ENCODE assay signal across 1 cellular context in the genomic region with DNA sequence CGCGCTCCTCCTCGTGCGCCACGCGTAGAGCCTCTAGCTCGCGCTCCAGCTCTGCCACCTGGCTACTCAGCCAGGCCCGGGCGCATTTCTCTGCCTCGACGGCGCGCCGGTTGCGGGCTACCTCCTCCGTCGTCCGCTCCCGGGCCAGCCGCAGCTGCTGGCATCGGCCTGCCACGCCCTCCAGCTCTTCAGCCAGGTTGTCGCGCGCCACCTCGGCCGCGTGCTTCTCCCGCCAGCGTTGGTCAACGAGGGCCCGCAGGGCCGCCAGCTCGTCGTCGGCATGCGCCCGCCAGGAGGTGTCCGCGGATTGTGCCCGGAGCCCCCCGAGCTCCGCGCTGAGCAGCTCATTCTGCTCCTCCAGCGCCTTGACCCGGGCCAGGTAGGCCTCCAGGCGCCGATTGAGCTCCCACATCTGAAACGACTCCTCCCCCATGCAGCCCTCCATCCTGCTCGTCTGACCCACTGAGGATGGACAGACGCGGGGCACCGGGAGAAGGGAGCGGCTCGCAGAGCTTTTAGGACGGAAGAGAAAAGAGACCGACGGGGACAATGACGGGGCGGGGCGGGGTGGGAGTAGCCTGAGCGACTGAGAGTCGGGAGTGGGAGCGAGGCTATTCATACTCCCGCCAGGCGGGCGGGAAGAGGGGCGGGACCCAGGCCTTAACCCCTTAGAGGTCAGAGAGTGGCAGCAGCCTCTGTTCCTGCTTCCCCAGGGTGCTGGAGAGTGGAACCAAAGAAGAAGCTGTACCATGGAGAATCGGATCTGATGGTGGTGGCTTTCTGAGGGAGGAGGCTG.
TF ChIP-seq lines count a peak whose summit lies in the region.

A gene with protein sequence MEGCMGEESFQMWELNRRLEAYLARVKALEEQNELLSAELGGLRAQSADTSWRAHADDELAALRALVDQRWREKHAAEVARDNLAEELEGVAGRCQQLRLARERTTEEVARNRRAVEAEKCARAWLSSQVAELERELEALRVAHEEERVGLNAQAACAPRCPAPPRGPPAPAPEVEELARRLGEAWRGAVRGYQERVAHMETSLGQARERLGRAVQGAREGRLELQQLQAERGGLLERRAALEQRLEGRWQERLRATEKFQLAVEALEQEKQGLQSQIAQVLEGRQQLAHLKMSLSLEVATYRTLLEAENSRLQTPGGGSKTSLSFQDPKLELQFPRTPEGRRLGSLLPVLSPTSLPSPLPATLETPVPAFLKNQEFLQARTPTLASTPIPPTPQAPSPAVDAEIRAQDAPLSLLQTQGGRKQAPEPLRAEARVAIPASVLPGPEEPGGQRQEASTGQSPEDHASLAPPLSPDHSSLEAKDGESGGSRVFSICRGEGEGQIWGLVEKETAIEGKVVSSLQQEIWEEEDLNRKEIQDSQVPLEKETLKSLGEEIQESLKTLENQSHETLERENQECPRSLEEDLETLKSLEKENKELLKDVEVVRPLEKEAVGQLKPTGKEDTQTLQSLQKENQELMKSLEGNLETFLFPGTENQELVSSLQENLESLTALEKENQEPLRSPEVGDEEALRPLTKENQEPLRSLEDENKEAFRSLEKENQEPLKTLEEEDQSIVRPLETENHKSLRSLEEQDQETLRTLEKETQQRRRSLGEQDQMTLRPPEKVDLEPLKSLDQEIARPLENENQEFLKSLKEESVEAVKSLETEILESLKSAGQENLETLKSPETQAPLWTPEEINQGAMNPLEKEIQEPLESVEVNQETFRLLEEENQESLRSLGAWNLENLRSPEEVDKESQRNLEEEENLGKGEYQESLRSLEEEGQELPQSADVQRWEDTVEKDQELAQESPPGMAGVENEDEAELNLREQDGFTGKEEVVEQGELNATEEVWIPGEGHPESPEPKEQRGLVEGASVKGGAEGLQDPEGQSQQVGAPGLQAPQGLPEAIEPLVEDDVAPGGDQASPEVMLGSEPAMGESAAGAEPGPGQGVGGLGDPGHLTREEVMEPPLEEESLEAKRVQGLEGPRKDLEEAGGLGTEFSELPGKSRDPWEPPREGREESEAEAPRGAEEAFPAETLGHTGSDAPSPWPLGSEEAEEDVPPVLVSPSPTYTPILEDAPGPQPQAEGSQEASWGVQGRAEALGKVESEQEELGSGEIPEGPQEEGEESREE (N-terminal part only) (minus strand): TSS at position 588 of the 796 bp plus-strand sequence. CDS start 143 bp downstream, at position 445.

TF ChIP-seq in K562, 482 proteins besides CTCF, POLR2A, EP300 and RAD21 (continues in another document):
- peak in 1 of 2 experiments; percentile 40; a peak in 2 of 4 replicates for TF ChIP-seq HDAC1 (IDR thresholded peaks at IDR 0.05)
- no peak for TF ChIP-seq COPS2 (conservative IDR thresholded peaks at IDR 0.05)
- no peak for TF ChIP-seq TEAD4 (IDR thresholded peaks at IDR 0.05; ENCODE audit: low read length)
- 0 out of 2 replicates have a peak, but pooled peaks have one; percentile 54 for TF ChIP-seq TEAD4 (CRISPR knock-in tag; IDR thresholded peaks at IDR 0.05; ENCODE audit: borderline replicate concordance)
- no peak for TF ChIP-seq FOXK1 (CRISPR knock-in tag; IDR thresholded peaks at IDR 0.05; ENCODE audit: borderline replicate concordance)
- no peak for TF ChIP-seq HSF4 (CRISPR knock-in tag; IDR thresholded peaks at IDR 0.05; ENCODE audit: borderline replicate concordance)
- peak; percentile 48 for TF ChIP-seq RB1 (IDR thresholded peaks at IDR 0.05; ENCODE audit: low read depth)
- TF ChIP-seq ZNF695 (CRISPR knock-in tag; IDR thresholded peaks at IDR 0.05) = no peak
- TF ChIP-seq, protein P1, sequence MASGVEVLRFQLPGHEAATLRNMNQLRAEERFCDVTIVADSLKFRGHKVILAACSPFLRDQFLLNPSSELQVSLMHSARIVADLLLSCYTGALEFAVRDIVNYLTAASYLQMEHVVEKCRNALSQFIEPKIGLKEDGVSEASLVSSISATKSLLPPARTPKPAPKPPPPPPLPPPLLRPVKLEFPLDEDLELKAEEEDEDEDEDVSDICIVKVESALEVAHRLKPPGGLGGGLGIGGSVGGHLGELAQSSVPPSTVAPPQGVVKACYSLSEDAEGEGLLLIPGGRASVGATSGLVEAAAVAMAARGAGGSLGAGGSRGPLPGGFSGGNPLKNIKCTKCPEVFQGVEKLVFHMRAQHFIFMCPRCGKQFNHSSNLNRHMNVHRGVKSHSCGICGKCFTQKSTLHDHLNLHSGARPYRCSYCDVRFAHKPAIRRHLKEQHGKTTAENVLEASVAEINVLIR (CRISPR knock-in tag; IDR thresholded peaks at IDR 0.05) = no peak
- TF ChIP-seq KDM5B (IDR thresholded peaks at IDR 0.05; ENCODE audit: insufficient replicate concordance, low read depth, low read length) = peak; percentile 54
- no peak for TF ChIP-seq NR2C1 (IDR thresholded peaks at IDR 0.05)
- TF ChIP-seq NR2C1 (tag; IDR thresholded peaks at IDR 0.05) = no peak
- TF ChIP-seq PHF21A (IDR thresholded peaks at IDR 0.05; ENCODE audit: borderline replicate concordance, low read depth) = no peak
- 0 out of 2 replicates have a peak, but pooled peaks have one; percentile 18 for TF ChIP-seq FOXM1 (IDR thresholded peaks at IDR 0.05; ENCODE audit: low read depth)
- TF ChIP-seq FOXM1 (CRISPR knock-in tag; IDR thresholded peaks at IDR 0.05; ENCODE audit: low read depth) = no peak
- TF ChIP-seq, protein P2, sequence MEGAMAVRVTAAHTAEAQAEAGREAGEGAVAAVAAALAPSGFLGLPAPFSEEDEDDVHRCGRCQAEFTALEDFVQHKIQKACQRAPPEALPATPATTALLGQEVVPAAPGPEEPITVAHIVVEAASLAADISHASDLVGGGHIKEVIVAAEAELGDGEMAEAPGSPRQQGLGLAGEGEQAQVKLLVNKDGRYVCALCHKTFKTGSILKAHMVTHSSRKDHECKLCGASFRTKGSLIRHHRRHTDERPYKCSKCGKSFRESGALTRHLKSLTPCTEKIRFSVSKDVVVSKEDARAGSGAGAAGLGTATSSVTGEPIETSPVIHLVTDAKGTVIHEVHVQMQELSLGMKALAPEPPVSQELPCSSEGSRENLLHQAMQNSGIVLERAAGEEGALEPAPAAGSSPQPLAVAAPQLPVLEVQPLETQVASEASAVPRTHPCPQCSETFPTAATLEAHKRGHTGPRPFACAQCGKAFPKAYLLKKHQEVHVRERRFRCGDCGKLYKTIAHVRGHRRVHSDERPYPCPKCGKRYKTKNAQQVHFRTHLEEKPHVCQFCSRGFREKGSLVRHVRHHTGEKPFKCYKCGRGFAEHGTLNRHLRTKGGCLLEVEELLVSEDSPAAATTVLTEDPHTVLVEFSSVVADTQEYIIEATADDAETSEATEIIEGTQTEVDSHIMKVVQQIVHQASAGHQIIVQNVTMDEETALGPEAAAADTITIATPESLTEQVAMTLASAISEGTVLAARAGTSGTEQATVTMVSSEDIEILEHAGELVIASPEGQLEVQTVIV (CRISPR knock-in tag; IDR thresholded peaks at IDR 0.05; ENCODE audit: borderline replicate concordance) = no peak
- no peak for TF ChIP-seq ERF (CRISPR knock-in tag; IDR thresholded peaks at IDR 0.05)
- TF ChIP-seq NEUROD1 (IDR thresholded peaks at IDR 0.05; ENCODE audit: borderline replicate concordance, low read depth, low read length, partially characterized antibody) = peak; percentile 35
- TF ChIP-seq, protein P3, sequence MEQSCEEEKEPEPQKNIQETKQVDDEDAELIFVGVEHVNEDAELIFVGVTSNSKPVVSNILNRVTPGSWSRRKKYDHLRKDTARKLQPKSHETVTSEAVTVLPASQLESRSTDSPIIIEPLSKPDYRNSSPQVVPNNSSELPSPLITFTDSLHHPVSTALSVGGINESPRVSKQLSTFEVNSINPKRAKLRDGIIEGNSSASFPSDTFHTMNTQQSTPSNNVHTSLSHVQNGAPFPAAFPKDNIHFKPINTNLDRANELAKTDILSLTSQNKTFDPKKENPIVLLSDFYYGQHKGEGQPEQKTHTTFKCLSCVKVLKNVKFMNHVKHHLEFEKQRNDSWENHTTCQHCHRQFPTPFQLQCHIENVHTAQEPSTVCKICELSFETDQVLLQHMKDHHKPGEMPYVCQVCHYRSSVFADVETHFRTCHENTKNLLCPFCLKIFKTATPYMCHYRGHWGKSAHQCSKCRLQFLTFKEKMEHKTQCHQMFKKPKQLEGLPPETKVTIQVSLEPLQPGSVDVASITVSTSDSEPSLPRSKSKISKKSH (CRISPR knock-in tag; IDR thresholded peaks at IDR 0.05) = no peak
- no peak for TF ChIP-seq ARHGAP35 (IDR thresholded peaks at IDR 0.05; ENCODE audit: partially characterized antibody)
- TF ChIP-seq, protein P4, sequence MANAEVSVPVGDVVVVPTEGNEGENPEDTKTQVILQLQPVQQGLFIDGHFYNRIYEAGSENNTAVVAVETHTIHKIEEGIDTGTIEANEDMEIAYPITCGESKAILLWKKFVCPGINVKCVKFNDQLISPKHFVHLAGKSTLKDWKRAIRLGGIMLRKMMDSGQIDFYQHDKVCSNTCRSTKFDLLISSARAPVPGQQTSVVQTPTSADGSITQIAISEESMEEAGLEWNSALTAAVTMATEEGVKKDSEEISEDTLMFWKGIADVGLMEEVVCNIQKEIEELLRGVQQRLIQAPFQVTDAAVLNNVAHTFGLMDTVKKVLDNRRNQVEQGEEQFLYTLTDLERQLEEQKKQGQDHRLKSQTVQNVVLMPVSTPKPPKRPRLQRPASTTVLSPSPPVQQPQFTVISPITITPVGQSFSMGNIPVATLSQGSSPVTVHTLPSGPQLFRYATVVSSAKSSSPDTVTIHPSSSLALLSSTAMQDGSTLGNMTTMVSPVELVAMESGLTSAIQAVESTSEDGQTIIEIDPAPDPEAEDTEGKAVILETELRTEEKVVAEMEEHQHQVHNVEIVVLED (CRISPR knock-in tag; IDR thresholded peaks at IDR 0.05) = no peak
- TF ChIP-seq, protein P5, sequence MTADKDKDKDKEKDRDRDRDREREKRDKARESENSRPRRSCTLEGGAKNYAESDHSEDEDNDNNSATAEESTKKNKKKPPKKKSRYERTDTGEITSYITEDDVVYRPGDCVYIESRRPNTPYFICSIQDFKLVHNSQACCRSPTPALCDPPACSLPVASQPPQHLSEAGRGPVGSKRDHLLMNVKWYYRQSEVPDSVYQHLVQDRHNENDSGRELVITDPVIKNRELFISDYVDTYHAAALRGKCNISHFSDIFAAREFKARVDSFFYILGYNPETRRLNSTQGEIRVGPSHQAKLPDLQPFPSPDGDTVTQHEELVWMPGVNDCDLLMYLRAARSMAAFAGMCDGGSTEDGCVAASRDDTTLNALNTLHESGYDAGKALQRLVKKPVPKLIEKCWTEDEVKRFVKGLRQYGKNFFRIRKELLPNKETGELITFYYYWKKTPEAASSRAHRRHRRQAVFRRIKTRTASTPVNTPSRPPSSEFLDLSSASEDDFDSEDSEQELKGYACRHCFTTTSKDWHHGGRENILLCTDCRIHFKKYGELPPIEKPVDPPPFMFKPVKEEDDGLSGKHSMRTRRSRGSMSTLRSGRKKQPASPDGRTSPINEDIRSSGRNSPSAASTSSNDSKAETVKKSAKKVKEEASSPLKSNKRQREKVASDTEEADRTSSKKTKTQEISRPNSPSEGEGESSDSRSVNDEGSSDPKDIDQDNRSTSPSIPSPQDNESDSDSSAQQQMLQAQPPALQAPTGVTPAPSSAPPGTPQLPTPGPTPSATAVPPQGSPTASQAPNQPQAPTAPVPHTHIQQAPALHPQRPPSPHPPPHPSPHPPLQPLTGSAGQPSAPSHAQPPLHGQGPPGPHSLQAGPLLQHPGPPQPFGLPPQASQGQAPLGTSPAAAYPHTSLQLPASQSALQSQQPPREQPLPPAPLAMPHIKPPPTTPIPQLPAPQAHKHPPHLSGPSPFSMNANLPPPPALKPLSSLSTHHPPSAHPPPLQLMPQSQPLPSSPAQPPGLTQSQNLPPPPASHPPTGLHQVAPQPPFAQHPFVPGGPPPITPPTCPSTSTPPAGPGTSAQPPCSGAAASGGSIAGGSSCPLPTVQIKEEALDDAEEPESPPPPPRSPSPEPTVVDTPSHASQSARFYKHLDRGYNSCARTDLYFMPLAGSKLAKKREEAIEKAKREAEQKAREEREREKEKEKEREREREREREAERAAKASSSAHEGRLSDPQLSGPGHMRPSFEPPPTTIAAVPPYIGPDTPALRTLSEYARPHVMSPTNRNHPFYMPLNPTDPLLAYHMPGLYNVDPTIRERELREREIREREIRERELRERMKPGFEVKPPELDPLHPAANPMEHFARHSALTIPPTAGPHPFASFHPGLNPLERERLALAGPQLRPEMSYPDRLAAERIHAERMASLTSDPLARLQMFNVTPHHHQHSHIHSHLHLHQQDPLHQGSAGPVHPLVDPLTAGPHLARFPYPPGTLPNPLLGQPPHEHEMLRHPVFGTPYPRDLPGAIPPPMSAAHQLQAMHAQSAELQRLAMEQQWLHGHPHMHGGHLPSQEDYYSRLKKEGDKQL (CRISPR knock-in tag; IDR thresholded peaks at IDR 0.05; ENCODE audit: borderline replicate concordance) = no peak
- no peak for TF ChIP-seq JUN (IDR thresholded peaks at IDR 0.05; ENCODE audit: borderline replicate concordance, low read depth, low read length)
- TF ChIP-seq JUN (CRISPR knock-in tag; IDR thresholded peaks at IDR 0.05; ENCODE audit: borderline replicate concordance) = peak; percentile 55; the same call in 1 of the 2 replicates
- no peak for TF ChIP-seq KLF16 (IDR thresholded peaks at IDR 0.05)
- no peak for TF ChIP-seq LEF1 (IDR thresholded peaks at IDR 0.05)
- TF ChIP-seq ZBTB7A (IDR thresholded peaks at IDR 0.05; ENCODE audit: borderline replicate concordance, control insufficient read depth, low read depth, low read length) = peak; percentile 72; the same call in 1 of the 2 replicates
- no peak for TF ChIP-seq SMAD3 (CRISPR knock-in tag; conservative IDR thresholded peaks at IDR 0.05)
- TF ChIP-seq ETV5 (CRISPR knock-in tag; IDR thresholded peaks at IDR 0.05; ENCODE audit: low read depth) = no peak
- TF ChIP-seq MAZ (CRISPR knock-in tag; conservative IDR thresholded peaks at IDR 0.05 in 1 of 2, IDR thresholded peaks at IDR 0.05 in 1 of 2) = peak in 1 of 2 experiments; percentile 68; a peak in 2 of 4 replicates
- TF ChIP-seq, protein P6, sequence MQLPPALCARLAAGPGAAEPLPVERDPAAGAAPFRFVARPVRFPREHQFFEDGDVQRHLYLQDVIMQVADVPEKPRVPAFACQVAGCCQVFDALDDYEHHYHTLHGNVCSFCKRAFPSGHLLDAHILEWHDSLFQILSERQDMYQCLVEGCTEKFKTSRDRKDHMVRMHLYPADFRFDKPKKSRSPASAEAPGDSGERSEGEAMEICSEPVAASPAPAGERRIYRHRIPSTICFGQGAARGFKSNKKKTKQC (CRISPR knock-in tag; IDR thresholded peaks at IDR 0.05) = peak; percentile 29; the same call in 1 of the 2 replicates
- no peak for TF ChIP-seq NFATC3 (IDR thresholded peaks at IDR 0.05)
- no peak for TF ChIP-seq ZNF184 (CRISPR knock-in tag; IDR thresholded peaks at IDR 0.05)
- 0 out of 2 replicates have a peak, but pooled peaks have one; percentile 13 for TF ChIP-seq SIN3B (IDR thresholded peaks at IDR 0.05; ENCODE audit: low read depth)
- TF ChIP-seq BRF1 (IDR thresholded peaks at IDR 0.05; ENCODE audit: borderline replicate concordance, extremely low read depth, insufficient read length) = no peak
- peak; percentile 71 for TF ChIP-seq RBFOX2 (IDR thresholded peaks at IDR 0.05; ENCODE audit: low read depth, low read length)
- TF ChIP-seq, protein P7, sequence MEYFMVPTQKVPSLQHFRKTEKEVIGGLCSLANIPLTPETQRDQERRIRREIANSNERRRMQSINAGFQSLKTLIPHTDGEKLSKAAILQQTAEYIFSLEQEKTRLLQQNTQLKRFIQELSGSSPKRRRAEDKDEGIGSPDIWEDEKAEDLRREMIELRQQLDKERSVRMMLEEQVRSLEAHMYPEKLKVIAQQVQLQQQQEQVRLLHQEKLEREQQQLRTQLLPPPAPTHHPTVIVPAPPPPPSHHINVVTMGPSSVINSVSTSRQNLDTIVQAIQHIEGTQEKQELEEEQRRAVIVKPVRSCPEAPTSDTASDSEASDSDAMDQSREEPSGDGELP (CRISPR knock-in tag; IDR thresholded peaks at IDR 0.05; ENCODE audit: borderline replicate concordance) = 0 out of 2 replicates have a peak, but pooled peaks have one; percentile 10
- no peak for TF ChIP-seq RUNX1 (IDR thresholded peaks at IDR 0.05; ENCODE audit: low read depth)
- TF ChIP-seq GABPB2 (CRISPR knock-in tag; conservative IDR thresholded peaks at IDR 0.05) = no peak
- no peak for TF ChIP-seq PPARD (CRISPR knock-in tag; IDR thresholded peaks at IDR 0.05)
